8 cellular contexts compared by ENCODE assay signal in genomic region chr18:51621103-51621969, GRCh38.
DNase-seq lines count a peak whose midpoint lies in the region.

No MANE protein-coding gene starts in this region.

- DNase-seq in SIG-M5 treated with dmso at 0.1 percent for 504 hours (lab: John Stamatoyannopoulos, UW; ENCODE audit: unreplicated experiment) (peak; percentile 51), SIG-M5 (lab: John Stamatoyannopoulos, UW) (no peak), HAP-1 (ENCODE audit: low spot score in 2 of 2) (peak; percentile 9 to 71), NCI-H2029 treated with DMSO at 0.1 percent for 48 hours (lab: John Stamatoyannopoulos, UW) (peak; percentile 0), globus pallidus (ENCODE audit: low spot score) (peak; percentile 76), renal cortical epithelial cell (ENCODE audit: low read depth) (peak; percentile 46), dedifferentiated amniotic fluid mesenchymal stem cell (ENCODE audit: extremely low spot score) (no peak)
- peak; percentile 35 to 45 for DNase-seq in activated CD4-positive, alpha-beta T cell treated with anti-CD3 and anti-CD28 coated beads, Interleukin-2, amount 50 U/mL, for 48 hours

- no peaks in the 10 kb centered on the region for H3K36me3 ChIP-seq in HAP-1 (replicated peaks)

- no peaks in the 10 kb centered on the region for H3K4me1 ChIP-seq in HAP-1

- no peaks in the 10 kb centered on the region for H3K27me3 ChIP-seq in HAP-1 (ENCODE audit: low read depth)

- no peaks in the 10 kb centered on the region for H3K9me3 ChIP-seq in HAP-1

- no peak overlapping the region for H3K4me3 ChIP-seq in HAP-1

- in situ Hi-C loops in HAP-1 (cut with MboI; ENCODE audit: low sequenced_read_pairs): no loop called here

Comparison
In these comparisons a context has a peak if more than half of its experiments do, and no peak if none do; other contexts are left out.
1. DNase-seq: peak in SIG-M5 treated with dmso at 0.1 percent for 504 hours (single experiment), HAP-1 (2 of 2), NCI-H2029 treated with DMSO at 0.1 percent for 48 hours (single experiment), activated CD4-positive, alpha-beta T cell treated with anti-CD3 and anti-CD28 coated beads, Interleukin-2, amount 50 U/mL, for 48 hours (2 of 2), globus pallidus (single experiment) and renal cortical epithelial cell (single experiment); none in SIG-M5 (single experiment) and dedifferentiated amniotic fluid mesenchymal stem cell (single experiment).